In genomic region chr1:212034516-212035122, GRCh38 we compare ENCODE assay signal across 8 cellular contexts. TPM values are rescaled to one million over a fixed set of nuclear protein-coding genes. Genes with fewer than 3 reads are reported as not detected.
A peak's percentile ranks its signal among the peaks of the same experiment; 100 is the strongest.
DNase-seq lines count a peak whose midpoint lies in the region; ATAC-seq and TF ChIP-seq lines count a peak whose summit lies in the region.

No MANE protein-coding gene starts in this region.

- no peaks in the 10 kb centered on the region for H3K27me3 Mint-ChIP-seq in activated CD8-positive, alpha-beta memory T cell treated with anti-CD3 and anti-CD28 coated beads, Interleukin-2, amount 10 ng/mL, durations not matched to agents 7 days and 5 days
- H3K27me3 Mint-ChIP-seq in brain, result peaks cover 10% of the 10 kb centered on the region

- TF ChIP-seq POLR2A in lower leg skin (IDR thresholded peaks at IDR 0.05) (no peak), transverse colon (IDR thresholded peaks at IDR 0.05) (no peak)

- no peaks in the 10 kb centered on the region for H3K36me3 ChIP-seq in transverse colon

- H3K4me1 ChIP-seq in transverse colon, result peaks cover 8 to 26% (median 16%) of the 10 kb centered on the region in 4 donors

- H3K27me3 ChIP-seq in transverse colon, result no peaks in the 10 kb centered on the region

- H3K27ac Mint-ChIP-seq in activated CD8-positive, alpha-beta memory T cell treated with anti-CD3 and anti-CD28 coated beads, Interleukin-2, amount 10 ng/mL, durations not matched to agents 7 days and 5 days, result peak overlapping the region; percentile 96
- peak overlapping the region; percentile 97 to 100 (median 99) for H3K27ac Mint-ChIP-seq in brain

- peak overlapping the region; percentile 93 for H3K4me3 Mint-ChIP-seq in activated CD8-positive, alpha-beta memory T cell treated with anti-CD3 and anti-CD28 coated beads, Interleukin-2, amount 10 ng/mL, durations not matched to agents 7 days and 5 days
- H3K4me3 Mint-ChIP-seq in brain, result peak overlapping the region; percentile 89 to 100 (median 99)

- DNase-seq in activated CD8-positive, alpha-beta memory T cell treated with anti-CD3 and anti-CD28 coated beads, Interleukin-2, amount 10 ng/mL, durations not matched to agents 7 days and 5 days, result no peak
- no peak for DNase-seq in activated CD8-positive, alpha-beta memory T cell treated with anti-CD3 and anti-CD28 coated beads for 24 hours
- DNase-seq in lower leg skin (ENCODE audit: low spot score in 2 of 2) (no peak), transverse colon (no peak), NCI-H2081 (lab: John Stamatoyannopoulos, UW) (no peak), RKO (ENCODE audit: low spot score) (no peak)

- no peaks in the 10 kb centered on the region for H3K9me3 Mint-ChIP-seq in activated CD8-positive, alpha-beta memory T cell treated with anti-CD3 and anti-CD28 coated beads, Interleukin-2, amount 10 ng/mL, durations not matched to agents 7 days and 5 days (ENCODE audit: low read depth)
- peaks cover 0 to 5% (median 0%) of the 10 kb centered on the region in 5 experiments for H3K9me3 Mint-ChIP-seq in brain

- intact Hi-C loops in lower leg skin (cut with DNase I; ENCODE audit: low total_unique reads) (no loop called here), transverse colon (cut with DNase I; ENCODE audit: low total_unique reads) (no loop called here)

- H3K4me3 ChIP-seq in lower leg skin (ENCODE audit: low read depth, poor library complexity, severe bottlenecking) (peak overlapping the region; percentile 22), transverse colon (peak overlapping the region; percentile 45 to 70 (median 60))

- peaks cover 59% of the 10 kb centered on the region for H3K4me1 Mint-ChIP-seq in activated CD8-positive, alpha-beta memory T cell treated with anti-CD3 and anti-CD28 coated beads, Interleukin-2, amount 10 ng/mL, durations not matched to agents 7 days and 5 days
- H3K4me1 Mint-ChIP-seq in brain, result peaks cover 83% of the 10 kb centered on the region

- in situ Hi-C loops in transverse colon (cut with MboI; ENCODE audit: low pct_ligation_motif_present in 1 of 4, low pct_unique_long_range_greater_than_20kb in 1 of 4, low sequenced_read_pairs in 3 of 4), result no loop called here

- CTCF ChIA-PET in activated CD8-positive, alpha-beta memory T cell treated with anti-CD3 and anti-CD28 coated beads, Interleukin-2, amount 10 ng/mL, durations not matched to agents 7 days and 5 days (lab: Charles Lee), result interaction anchor here (0.6 to 6.3 kb wide), 30 partner anchors 9 to 1058 kb away, joined by 3 to 117 read pairs (median 7); partner anchors contain the start of genes NEK2, PPP2R5A and SLC30A1

- 1% methylated on average over 13 of the region's 13 CpGs for WGBS in lower leg skin, 2 donors
- 0 to 2% methylated on average over 8 to 13 of the region's 13 CpGs for WGBS in transverse colon (ENCODE audit: low coverage in 1 of 2), 2 donors

- ATAC-seq in activated CD8-positive, alpha-beta memory T cell treated with anti-CD3 and anti-CD28 coated beads, Interleukin-2, amount 10 ng/mL, durations not matched to agents 7 days and 5 days, result peak; percentile 1
- ATAC-seq in HG03378 (IDR thresholded peaks at IDR 0.05; ENCODE audit: unreplicated experiment), result peak; percentile 14

- H3K9me3 ChIP-seq in transverse colon, result no peaks in the 10 kb centered on the region

- H3K36me3 Mint-ChIP-seq in activated CD8-positive, alpha-beta memory T cell treated with anti-CD3 and anti-CD28 coated beads, Interleukin-2, amount 10 ng/mL, durations not matched to agents 7 days and 5 days, result peaks cover 41% of the 10 kb centered on the region
- peaks cover 12% of the 10 kb centered on the region for H3K36me3 Mint-ChIP-seq in brain

- no peak for TF ChIP-seq EP300 in transverse colon (IDR thresholded peaks at IDR 0.05; ENCODE audit: low read depth)

- TF ChIP-seq CTCF in brain (conservative IDR thresholded peaks at IDR 0.05) (no peak), lower leg skin (IDR thresholded peaks at IDR 0.05) (no peak), transverse colon (IDR thresholded peaks at IDR 0.05) (no peak)

- H3K27ac ChIP-seq in transverse colon, result peak overlapping the region; percentile 87 to 95 (median 89)

RNA-seq across cellular contexts. Expression of gene INTS7, which starts 0.7 kb away (rescaled TPM):
- 10 to 100 TPM; 31.7 to 32.8 TPM for total RNA-seq in activated CD8-positive, alpha-beta memory T cell treated with anti-CD3 and anti-CD28 coated beads, Interleukin-2, amount 10 ng/mL, durations not matched to agents 7 days and 5 days
- 34.2 TPM for polyA plus RNA-seq in brain (ENCODE audit: insufficient read depth, low read depth, low replicate concordance)
- total RNA-seq in lower leg skin (10 to 100 TPM in 2 of 4 donors, 1 to 10 TPM in 2; 8.5 to 15.5 (median 11.0) TPM), transverse colon (1 to 10 TPM; 7.1 to 10.0 (median 9.5) TPM)

RNA-seq across cellular contexts. Expression of gene DTL, which starts 0.9 kb away (rescaled TPM):
- total RNA-seq in activated CD8-positive, alpha-beta memory T cell treated with anti-CD3 and anti-CD28 coated beads, Interleukin-2, amount 10 ng/mL, durations not matched to agents 7 days and 5 days, result 10 to 100 TPM; 86.2 to 97.2 TPM
- 26.4 TPM for polyA plus RNA-seq in brain (ENCODE audit: insufficient read depth, low read depth, low replicate concordance)
- total RNA-seq in lower leg skin (1 to 10 TPM in 2 of 4 donors, under 1 TPM in 2; 0.23 to 1.2 (median 0.90) TPM), transverse colon (1 to 10 TPM in 2 of 4 donors, under 1 TPM in 1, not detected in 1; 0.16 to 5.0 (median 3.3) TPM)

Comparison
In these comparisons a context has a peak if more than half of its experiments do, and no peak if none do; other contexts are left out.
1. RNA of gene DTL, which starts 0.9 kb away (total RNA-seq): 86.2 to 97.2 TPM in activated CD8-positive, alpha-beta memory T cell treated with anti-CD3 and anti-CD28 coated beads, Interleukin-2, amount 10 ng/mL, durations not matched to agents 7 days and 5 days; 0.16 to 5.0 TPM in transverse colon and 0.23 to 1.2 TPM in lower leg skin; every median in the first group is over 10 times any median in the second.